In genomic region chr20:9166153-9166780, GRCh38 we compare ENCODE assay signal across 1 cellular context.
TF ChIP-seq lines count a peak whose summit lies in the region.

No MANE protein-coding gene starts in this region.

TF ChIP-seq in K562, 482 proteins besides CTCF, POLR2A, EP300 and RAD21 (continued from another document):
- no peak for TF ChIP-seq TFE3 (CRISPR knock-in tag; IDR thresholded peaks at IDR 0.05)
- no peak for TF ChIP-seq SMAD3 (CRISPR knock-in tag; conservative IDR thresholded peaks at IDR 0.05)
